8 cellular contexts compared by ENCODE assay signal in genomic region chr3:49017978-49018706, GRCh38. TPM values are rescaled to one million over a fixed set of nuclear protein-coding genes. Genes with fewer than 3 reads are reported as not detected.
DNase-seq lines count a peak whose midpoint lies in the region; ATAC-seq and TF ChIP-seq lines count a peak whose summit lies in the region.

Gene DALRD3, minus strand, starts transcription at chr3:49018580. Its CDS starts 16 bp downstream, at chr3:49018564.

- no peaks in the 10 kb centered on the region for H3K9me3 Mint-ChIP-seq in activated naive CD4-positive, alpha-beta T cell treated with anti-CD3 and anti-CD28 coated beads, Interleukin-2, amount 50 U/mL, for 72 hours

- TF ChIP-seq CTCF in DND-41 (IDR thresholded peaks at IDR 0.05; ENCODE audit: borderline replicate concordance, extremely low read depth, low read length, poor library complexity, severe bottlenecking), result no peak

- no peaks in the 10 kb centered on the region for H3K9me2 ChIP-seq in Karpas-422 (replicated peaks; ENCODE audit: insufficient read depth, low read length)

- peaks cover 48% of the 10 kb centered on the region for H3K36me3 ChIP-seq in DND-41 (ENCODE audit: insufficient read depth, low read length)
- H3K36me3 ChIP-seq in Karpas-422 (ENCODE audit: insufficient read depth, low read length), result peaks cover 8% of the 10 kb centered on the region; the same call in 1 of the 2 replicates
- H3K36me3 ChIP-seq in neuron (ENCODE audit: insufficient read depth, low read length), result peaks cover 41% of the 10 kb centered on the region
- H3K36me3 ChIP-seq in urinary bladder (ENCODE audit: insufficient read depth), result peaks cover 10% of the 10 kb centered on the region

- under 1% methylated on average over 85 of the region's 85 CpGs for WGBS in urinary bladder

- peak; percentile 65 for DNase-seq in DND-41
- peak; percentile 94 for DNase-seq in Karpas-422
- peak; percentile 61 to 78 for DNase-seq in activated naive CD4-positive, alpha-beta T cell treated with anti-CD3 and anti-CD28 coated beads, Interleukin-2, amount 50 U/mL, for 72 hours (ENCODE audit: low spot score in 2 of 2)
- no peak for DNase-seq in glomerular endothelial cell (ENCODE audit: extremely low read depth, low read depth, low spot score)
- DNase-seq in NCI-H128 (lab: John Stamatoyannopoulos, UW; ENCODE audit: unreplicated experiment), result no peak

- no peaks in the 10 kb centered on the region for H3K27me3 ChIP-seq in DND-41 (ENCODE audit: insufficient read depth, low read length, poor library complexity)
- no peaks in the 10 kb centered on the region for H3K27me3 ChIP-seq in Karpas-422 (ENCODE audit: low read length)
- no peaks in the 10 kb centered on the region for H3K27me3 ChIP-seq in neuron (ENCODE audit: insufficient read depth, low read length)

- H3K27ac ChIP-seq in DND-41 (ENCODE audit: low read length), result peak within 1 kb of the TSS; percentile 64
- H3K27ac ChIP-seq in Karpas-422 (ENCODE audit: low read length), result peak within 1 kb of the TSS; percentile 93
- H3K27ac ChIP-seq in urinary bladder (ENCODE audit: low read depth), result peak within 1 kb of the TSS; percentile 77

- H3K79me2 ChIP-seq in DND-41 (ENCODE audit: insufficient read depth, low read length) (peaks cover 41% of the 10 kb centered on the region), Karpas-422 (ENCODE audit: low read length) (peaks cover 28% of the 10 kb centered on the region)

- H3K27ac Mint-ChIP-seq in activated naive CD4-positive, alpha-beta T cell treated with anti-CD3 and anti-CD28 coated beads, Interleukin-2, amount 50 U/mL, for 72 hours, result peak within 1 kb of the TSS; percentile 94 to 97

- H2AFZ ChIP-seq in DND-41 (ENCODE audit: low read depth, low read length), result peak within 1 kb of the TSS; percentile 73
- H2AFZ ChIP-seq in Karpas-422 (ENCODE audit: low read length), result peak within 1 kb of the TSS; percentile 43; the same call in 1 of the 2 replicates
- peak within 1 kb of the TSS; percentile 6 for H2AFZ ChIP-seq in neuron (ENCODE audit: low read depth, low read length)

- ATAC-seq in DND-41 (ENCODE audit: insufficient read depth, low read depth) (peak; percentile 7), SK-N-SH treated with all-trans-retinoic acid at 6 μM for 48 hours (peak; percentile 51)
- peak; percentile 3 to 18 for ATAC-seq in activated naive CD4-positive, alpha-beta T cell treated with anti-CD3 and anti-CD28 coated beads, Interleukin-2, amount 50 U/mL, for 72 hours

- peak within 1 kb of the TSS; percentile 96 for H3K9ac ChIP-seq in DND-41 (ENCODE audit: low read depth, low read length)
- H3K9ac ChIP-seq in Karpas-422 (ENCODE audit: low read length), result peak within 1 kb of the TSS; percentile 96

- peak within 1 kb of the TSS; percentile 56 to 94 for H3K4me3 ChIP-seq in DND-41 (ENCODE audit: low read depth in 1 of 2, low read length in 2 of 2)
- peak within 1 kb of the TSS; percentile 82 for H3K4me3 ChIP-seq in Karpas-422 (ENCODE audit: low read length)
- peak within 1 kb of the TSS; percentile 71 for H3K4me3 ChIP-seq in neuron (ENCODE audit: low read length)
- peak within 1 kb of the TSS; percentile 77 for H3K4me3 ChIP-seq in urinary bladder (ENCODE audit: low read depth, low read length)

- no peaks in the 10 kb centered on the region for H3K9me3 ChIP-seq in DND-41 (ENCODE audit: insufficient read depth, low read length, severe bottlenecking)
- H3K9me3 ChIP-seq in Karpas-422 (ENCODE audit: low read length), result no peaks in the 10 kb centered on the region
- H3K9me3 ChIP-seq in neuron (ENCODE audit: low read length), result no peaks in the 10 kb centered on the region

- H3K4me2 ChIP-seq in DND-41 (ENCODE audit: insufficient read depth, low read length), result peak within 1 kb of the TSS; percentile 95
- H3K4me2 ChIP-seq in Karpas-422 (ENCODE audit: low read depth, low read length, poor library complexity, severe bottlenecking), result peak within 1 kb of the TSS; percentile 97

- peaks cover 49% of the 10 kb centered on the region for H4K20me1 ChIP-seq in DND-41 (ENCODE audit: insufficient read depth, low read length)
- H4K20me1 ChIP-seq in Karpas-422 (ENCODE audit: insufficient read depth, low read depth, low read length), result peaks cover 8% of the 10 kb centered on the region; the same call in 1 of the 2 replicates

- H3K36me3 Mint-ChIP-seq in activated naive CD4-positive, alpha-beta T cell treated with anti-CD3 and anti-CD28 coated beads, Interleukin-2, amount 50 U/mL, for 72 hours, result peaks cover 17 to 28% of the 10 kb centered on the region in 2 donors

- H3K4me1 ChIP-seq in DND-41 (ENCODE audit: insufficient read depth, low read length) (peaks cover 45% of the 10 kb centered on the region), Karpas-422 (ENCODE audit: low read length) (peaks cover 48% of the 10 kb centered on the region), neuron (ENCODE audit: insufficient read depth, low read length) (peaks cover 28% of the 10 kb centered on the region), urinary bladder (ENCODE audit: insufficient read depth) (no peaks in the 10 kb centered on the region)

TF ChIP-seq in SK-N-SH treated with all-trans-retinoic acid at 6 μM for 48 hours, 23 proteins besides CTCF, POLR2A, EP300 and RAD21:
- TF ChIP-seq CSDC2 (CRISPR knock-in tag; IDR thresholded peaks at IDR 0.05), result no peak
- TF ChIP-seq PPARA (CRISPR knock-in tag; IDR thresholded peaks at IDR 0.05; ENCODE audit: borderline replicate concordance), result no peak
- no peak for TF ChIP-seq SNAI2 (CRISPR knock-in tag; IDR thresholded peaks at IDR 0.05)
- TF ChIP-seq POU6F1 (CRISPR knock-in tag; IDR thresholded peaks at IDR 0.05; ENCODE audit: borderline replicate concordance, low read depth), result no peak
- TF ChIP-seq BACH2 (CRISPR knock-in tag; IDR thresholded peaks at IDR 0.05; ENCODE audit: borderline replicate concordance), result no peak
- TF ChIP-seq ARNTL (CRISPR knock-in tag; IDR thresholded peaks at IDR 0.05; ENCODE audit: borderline replicate concordance, low read depth), result no peak
- no peak for TF ChIP-seq CREB5 (CRISPR knock-in tag; IDR thresholded peaks at IDR 0.05; ENCODE audit: low read depth)
- no peak for TF ChIP-seq ISL1 (CRISPR knock-in tag; IDR thresholded peaks at IDR 0.05)
- TF ChIP-seq ZNF70 (CRISPR knock-in tag; IDR thresholded peaks at IDR 0.05), result no peak
- TF ChIP-seq CSRNP3 (CRISPR knock-in tag; IDR thresholded peaks at IDR 0.05), result no peak
- TF ChIP-seq ESRRG (CRISPR knock-in tag; IDR thresholded peaks at IDR 0.05), result no peak

RNA-seq across cellular contexts. Expression of gene DALRD3, which starts in this region (rescaled TPM):
- total RNA-seq in Karpas-422 (2014; rRNA removed; shearing (Covaris generic); ENCODE audit: low replicate concordance), result 44.8 and 53.4 TPM in 2 replicates
- total RNA-seq in activated naive CD4-positive, alpha-beta T cell treated with anti-CD3 and anti-CD28 coated beads, Interleukin-2, amount 50 U/mL, for 72 hours, result 10 to 100 TPM; 22.9 to 27.1 TPM
- total RNA-seq in glomerular endothelial cell (35.2 and 70.1 TPM in 2 replicates), urinary bladder (26.7 TPM)
- polyA plus RNA-seq in urinary bladder, result 28.3 TPM

Comparison
In these comparisons a context has a peak if more than half of its experiments do, and no peak if none do; other contexts are left out.
1. DNase-seq: peak in DND-41 (single experiment), Karpas-422 (single experiment) and activated naive CD4-positive, alpha-beta T cell treated with anti-CD3 and anti-CD28 coated beads, Interleukin-2, amount 50 U/mL, for 72 hours (2 of 2); none in glomerular endothelial cell (single experiment) and NCI-H128 (single experiment).
2. H2AFZ ChIP-seq: peak in every context shown above with its lines; median percentile 73 in DND-41; 43 in Karpas-422; 6 in neuron.
3. Peak in every context shown above with its lines, with median percentiles within 50 percentile points of each other: ATAC-seq, H3K27ac ChIP-seq and H3K4me3 ChIP-seq.